19 cellular contexts compared by ENCODE assay signal in genomic region chr21:33954395-33954794, GRCh38. TPM values are rescaled to one million over a fixed set of nuclear protein-coding genes. Genes with fewer than 3 reads are reported as not detected.
DNase-seq lines count a peak whose midpoint lies in the region; ATAC-seq and TF ChIP-seq lines count a peak whose summit lies in the region.
"Had no signal": no experiment of that assay in that cellular context is flagged by ENCODE, and none has a peak within 500 bp of the region (broad histone marks: within the 10 kb centered on the region; RNA-seq: fewer than 3 reads in every experiment).

No MANE protein-coding gene starts in this region.

- H2AK5ac ChIP-seq in mesenchymal stem cell (ENCODE audit: low read length, severe bottlenecking), result peak overlapping the region; percentile 35

- TF ChIP-seq CTCF in activated CD8-positive, alpha-beta T cell treated with anti-CD3 and anti-CD28 coated beads for 36 hours (IDR thresholded peaks at IDR 0.05), result no peak
- TF ChIP-seq CTCF in Panc1 (IDR thresholded peaks at IDR 0.05), result no peak

- H4K91ac ChIP-seq in mesenchymal stem cell (ENCODE audit: low read length), result no peak overlapping the region

- no peak overlapping the region for H2BK15ac ChIP-seq in mesenchymal stem cell (ENCODE audit: low read depth, poor library complexity, severe bottlenecking)

- no peak overlapping the region for H2BK5ac ChIP-seq in mesenchymal stem cell (ENCODE audit: low read depth, low read length, poor library complexity, severe bottlenecking)

- H2BK12ac ChIP-seq in mesenchymal stem cell (ENCODE audit: low read length in 2 of 2), result no peak overlapping the region

- H3K36me3 Mint-ChIP-seq in activated CD8-positive, alpha-beta T cell treated with anti-CD3 and anti-CD28 coated beads, Interleukin-2, amount 10 ng/mL, durations not matched to agents 7 days and 5 days (ENCODE audit: low read depth), result peaks cover 70% of the 10 kb centered on the region
- peaks cover 40% of the 10 kb centered on the region for H3K36me3 Mint-ChIP-seq in activated CD8-positive, alpha-beta T cell treated with anti-CD3 and anti-CD28 coated beads for 36 hours (ENCODE audit: low read depth)
- H3K36me3 Mint-ChIP-seq in CD4-positive, CD25-positive, alpha-beta regulatory T cell, result peaks cover 28% of the 10 kb centered on the region

- CTCF ChIA-PET in activated CD8-positive, alpha-beta T cell treated with anti-CD3 and anti-CD28 coated beads, Interleukin-2, amount 10 ng/mL, durations not matched to agents 7 days and 5 days (lab: Charles Lee), result interaction anchor here (1.0 to 1.1 kb wide), 3 partner anchors 16 to 30 kb away, joined by 3 to 5 read pairs (median 4); no protein-coding TSS in a partner anchor
- CTCF ChIA-PET in activated CD8-positive, alpha-beta T cell treated with anti-CD3 and anti-CD28 coated beads for 36 hours (lab: Charles Lee), result interaction anchor here (1.0 to 1.7 kb wide), 2 partner anchors 12 to 30 kb away, joined by 4 to 8 read pairs; no protein-coding TSS in a partner anchor
- CTCF ChIA-PET in Panc1 (lab: Charles Lee), result no interaction called here

- H3K4me1 Mint-ChIP-seq in activated CD8-positive, alpha-beta T cell treated with anti-CD3 and anti-CD28 coated beads, Interleukin-2, amount 10 ng/mL, durations not matched to agents 7 days and 5 days (ENCODE audit: low read depth), result peaks cover 43% of the 10 kb centered on the region
- peaks cover 56% of the 10 kb centered on the region for H3K4me1 Mint-ChIP-seq in activated CD8-positive, alpha-beta T cell treated with anti-CD3 and anti-CD28 coated beads for 36 hours (ENCODE audit: low read depth)
- H3K4me1 Mint-ChIP-seq in CD4-positive, CD25-positive, alpha-beta regulatory T cell, result peaks cover 39 to 83% (median 41%) of the 10 kb centered on the region in 4 donors
- H3K4me1 Mint-ChIP-seq: H9 had no signal

- H3K79me1 ChIP-seq in mesenchymal stem cell (replicated peaks; ENCODE audit: low read length, poor library complexity, severe bottlenecking), result peaks cover 2% of the 10 kb centered on the region

- no peak overlapping the region for H3K14ac ChIP-seq in mesenchymal stem cell (ENCODE audit: low read length in 2 of 2)

- no peak overlapping the region for H2AFZ ChIP-seq in mesenchymal stem cell (ENCODE audit: low read depth, low read length)

- H3K9ac ChIP-seq in mesenchymal stem cell (ENCODE audit: low read length), result no peak overlapping the region
- H3K9ac ChIP-seq: BLaER1 had no signal

- no peak overlapping the region for H2BK120ac ChIP-seq in mesenchymal stem cell (ENCODE audit: low read depth, low read length)

- no peak for ATAC-seq in activated CD8-positive, alpha-beta T cell treated with anti-CD3 and anti-CD28 coated beads, Interleukin-2, amount 10 ng/mL, durations not matched to agents 7 days and 5 days
- ATAC-seq in activated CD8-positive, alpha-beta T cell treated with anti-CD3 and anti-CD28 coated beads for 36 hours, result no peak
- no peak for ATAC-seq in CD4-positive, CD25-positive, alpha-beta regulatory T cell (ENCODE audit: low read depth in 2 of 2)
- ATAC-seq in Panc1 (no peak), GM18520 (IDR thresholded peaks at IDR 0.05; ENCODE audit: unreplicated experiment) (no peak), HG03280 (IDR thresholded peaks at IDR 0.05; ENCODE audit: unreplicated experiment) (no peak)
- ATAC-seq in stimulated activated naive CD8-positive, alpha-beta T cell treated with anti-CD3 and anti-CD28 coated beads, Interleukin-15, Interleukin-2, amounts not matched to agents 100 U/mL and 50 U/mL, for 24 hours, result no peak
- ATAC-seq: CD8-positive, alpha-beta T cell; GM12878 had no signal

- DNase-seq in activated CD8-positive, alpha-beta T cell treated with anti-CD3 and anti-CD28 coated beads, Interleukin-2, amount 10 ng/mL, durations not matched to agents 7 days and 5 days, result peak; percentile 6
- no peak for DNase-seq in activated CD8-positive, alpha-beta T cell treated with anti-CD3 and anti-CD28 coated beads for 36 hours
- DNase-seq in CD4-positive, CD25-positive, alpha-beta regulatory T cell, result no peak
- DNase-seq in Panc1 (ENCODE audit: low read depth, low spot score) (no peak), mesenchymal stem cell (no peak)
- DNase-seq in stimulated activated naive CD8-positive, alpha-beta T cell treated with anti-CD3 and anti-CD28 coated beads, Interleukin-15, Interleukin-2, amounts not matched to agents 100 U/mL and 50 U/mL, for 24 hours, result no peak
- DNase-seq: 8988T; CD8-positive, alpha-beta T cell; COR-L47; DMS 273 treated with DMSO at 0.1 percent for 48 hours; DMS53; DND-41; EL; H9 had no signal

- peaks cover 66% of the 10 kb centered on the region for H3K4me1 ChIP-seq in CD4-positive, CD25-positive, alpha-beta regulatory T cell (ENCODE audit: control insufficient read depth, insufficient read depth, low read length, poor library complexity, severe bottlenecking)
- H3K4me1 ChIP-seq in Panc1 (ENCODE audit: control insufficient read depth, insufficient read depth, low read length) (no peaks in the 10 kb centered on the region), mesenchymal stem cell (ENCODE audit: control insufficient read depth, insufficient read depth, low read depth, low read length) (peaks cover 11% of the 10 kb centered on the region)

- no peak overlapping the region for H3K4me3 Mint-ChIP-seq in activated CD8-positive, alpha-beta T cell treated with anti-CD3 and anti-CD28 coated beads, Interleukin-2, amount 10 ng/mL, durations not matched to agents 7 days and 5 days
- H3K4me3 Mint-ChIP-seq in activated CD8-positive, alpha-beta T cell treated with anti-CD3 and anti-CD28 coated beads for 36 hours, result no peak overlapping the region
- no peak overlapping the region for H3K4me3 Mint-ChIP-seq in CD4-positive, CD25-positive, alpha-beta regulatory T cell
- H3K4me3 Mint-ChIP-seq: CD14-positive monocyte; CD8-positive, alpha-beta T cell; H9 had no signal

- no peak overlapping the region for H3K27ac Mint-ChIP-seq in activated CD8-positive, alpha-beta T cell treated with anti-CD3 and anti-CD28 coated beads, Interleukin-2, amount 10 ng/mL, durations not matched to agents 7 days and 5 days
- H3K27ac Mint-ChIP-seq in activated CD8-positive, alpha-beta T cell treated with anti-CD3 and anti-CD28 coated beads for 36 hours, result no peak overlapping the region
- H3K27ac Mint-ChIP-seq in CD4-positive, CD25-positive, alpha-beta regulatory T cell, result peak overlapping the region in 1 of 3 donors; percentile 38
- H3K27ac Mint-ChIP-seq: CD14-positive monocyte, H9 had no signal

- intact Hi-C loops in activated CD8-positive, alpha-beta T cell treated with anti-CD3 and anti-CD28 coated beads for 36 hours (cut with micrococcal nuclease), result no loop called here
- intact Hi-C loops in Panc1 (cut with micrococcal nuclease; ENCODE audit: unreplicated experiment), result no loop called here

- peaks cover 4 to 8% of the 10 kb centered on the region in 2 experiments for H3K9me3 ChIP-seq in CD4-positive, CD25-positive, alpha-beta regulatory T cell (ENCODE audit: control insufficient read depth in 2 of 2, low read length in 2 of 2)
- peaks cover 4% of the 10 kb centered on the region; the same call in 1 of the 2 replicates for H3K9me3 ChIP-seq in Panc1 (ENCODE audit: control insufficient read depth, insufficient read depth, low read depth, low read length)
- no peaks in the 10 kb centered on the region for H3K9me3 ChIP-seq in mesenchymal stem cell (ENCODE audit: control insufficient read depth, low read length)

- H3K9me3 Mint-ChIP-seq in activated CD8-positive, alpha-beta T cell treated with anti-CD3 and anti-CD28 coated beads, Interleukin-2, amount 10 ng/mL, durations not matched to agents 7 days and 5 days (ENCODE audit: insufficient read depth), result peaks cover 19% of the 10 kb centered on the region
- peaks cover 11% of the 10 kb centered on the region for H3K9me3 Mint-ChIP-seq in activated CD8-positive, alpha-beta T cell treated with anti-CD3 and anti-CD28 coated beads for 36 hours
- peaks cover 0 to 4% (median 2%) of the 10 kb centered on the region in 7 donors for H3K9me3 Mint-ChIP-seq in CD4-positive, CD25-positive, alpha-beta regulatory T cell

- POLR2A ChIA-PET in activated CD8-positive, alpha-beta T cell treated with anti-CD3 and anti-CD28 coated beads, Interleukin-2, amount 10 ng/mL, durations not matched to agents 7 days and 5 days (lab: Charles Lee), result no interaction called here
- POLR2A ChIA-PET in activated CD8-positive, alpha-beta T cell treated with anti-CD3 and anti-CD28 coated beads for 36 hours (lab: Charles Lee), result interaction anchor here (0.6 to 2.4 kb wide), 3 partner anchors 16 to 922 kb away, joined by 3 to 7 read pairs (median 3); no protein-coding TSS in a partner anchor
- POLR2A ChIA-PET in Panc1 (lab: Charles Lee), result no interaction called here

- no peak overlapping the region for H3K4ac ChIP-seq in mesenchymal stem cell (ENCODE audit: low read depth in 1 of 2, low read length in 2 of 2)

- H3K18ac ChIP-seq in mesenchymal stem cell (ENCODE audit: low read depth in 1 of 2, low read length in 2 of 2), result no peak overlapping the region

- H3K27ac ChIP-seq in CD4-positive, CD25-positive, alpha-beta regulatory T cell (ENCODE audit: insufficient read depth, low read length, poor library complexity, severe bottlenecking), result peak overlapping the region; percentile 100
- H3K27ac ChIP-seq in Panc1 (ENCODE audit: low read length), result peak overlapping the region; percentile 23; the same call in 1 of the 2 replicates
- H3K27ac ChIP-seq in mesenchymal stem cell (ENCODE audit: low read length, poor library complexity, severe bottlenecking), result no peak overlapping the region
- H3K27ac ChIP-seq: BLaER1 had no signal

- no TSS peak for BruUV-seq in Panc1 (replicated peaks; lab: Mats Ljungman, UMichigan)

- no peaks in the 10 kb centered on the region for H3K27me3 ChIP-seq in CD4-positive, CD25-positive, alpha-beta regulatory T cell (ENCODE audit: control insufficient read depth, insufficient read depth, low read length)
- H3K27me3 ChIP-seq in Panc1 (ENCODE audit: control insufficient read depth, insufficient read depth, low read length) (no peaks in the 10 kb centered on the region), mesenchymal stem cell (ENCODE audit: control insufficient read depth in 1 of 2, insufficient read depth in 1 of 2, low read length in 2 of 2) (no peaks in the 10 kb centered on the region)
- H3K27me3 ChIP-seq: BLaER1 had no signal

- H3K4me2 ChIP-seq in mesenchymal stem cell (ENCODE audit: low read length, poor library complexity, severe bottlenecking), result no peak overlapping the region
- H3K4me2 ChIP-seq: BLaER1 had no signal

- in situ Hi-C loops in Panc1 (cut with HindIII; ENCODE audit: low pct_unique_long_range_greater_than_20kb, low sequenced_read_pairs), result no loop called here

- H3K23ac ChIP-seq in mesenchymal stem cell (ENCODE audit: low read length in 2 of 2), result no peak overlapping the region

- WGBS in mesenchymal stem cell, result 100% methylated on average over 1 of the region's 2 CpGs

- no peaks in the 10 kb centered on the region for H3K27me3 Mint-ChIP-seq in activated CD8-positive, alpha-beta T cell treated with anti-CD3 and anti-CD28 coated beads, Interleukin-2, amount 10 ng/mL, durations not matched to agents 7 days and 5 days (ENCODE audit: low read depth)
- H3K27me3 Mint-ChIP-seq in activated CD8-positive, alpha-beta T cell treated with anti-CD3 and anti-CD28 coated beads for 36 hours, result no peaks in the 10 kb centered on the region
- H3K27me3 Mint-ChIP-seq in CD4-positive, CD25-positive, alpha-beta regulatory T cell, result no peaks in the 10 kb centered on the region

- H3K36me3 ChIP-seq in CD4-positive, CD25-positive, alpha-beta regulatory T cell (ENCODE audit: control insufficient read depth, insufficient read depth, low read length), result peaks cover 27% of the 10 kb centered on the region
- H3K36me3 ChIP-seq in Panc1 (ENCODE audit: control insufficient read depth, insufficient read depth, low read length), result no peaks in the 10 kb centered on the region
- H3K36me3 ChIP-seq in mesenchymal stem cell (ENCODE audit: control insufficient read depth in 1 of 2, insufficient read depth in 2 of 2, low read depth in 1 of 2, low read length in 2 of 2), result no peaks in the 10 kb centered on the region
- H3K36me3 ChIP-seq: BLaER1 had no signal

- no peak overlapping the region for H4K8ac ChIP-seq in mesenchymal stem cell (ENCODE audit: low read length)

- H3K4me3 ChIP-seq in CD4-positive, CD25-positive, alpha-beta regulatory T cell (ENCODE audit: low read depth, low read length), result peak overlapping the region; percentile 0
- H3K4me3 ChIP-seq in Panc1 (ENCODE audit: low read depth in 2 of 2, low read length in 2 of 2) (no peak overlapping the region), mesenchymal stem cell (ENCODE audit: insufficient read depth in 1 of 2, low read depth in 1 of 2, low read length in 2 of 2) (no peak overlapping the region)
- H3K4me3 ChIP-seq: BLaER1, GM12878 had no signal

RNA-seq across cellular contexts. Expression of gene ATP5PO, which starts 38.8 kb away (rescaled TPM):
- total RNA-seq in activated CD8-positive, alpha-beta T cell treated with anti-CD3 and anti-CD28 coated beads, Interleukin-2, amount 10 ng/mL, durations not matched to agents 7 days and 5 days, result 100 to 1,000 TPM; 229 to 231 TPM
- 100 to 1,000 TPM; 234 to 241 TPM for total RNA-seq in activated CD8-positive, alpha-beta T cell treated with anti-CD3 and anti-CD28 coated beads for 36 hours
- total RNA-seq in CD4-positive, CD25-positive, alpha-beta regulatory T cell, result 119 TPM
- 100 to 1,000 TPM; 389 to 458 (median 427) TPM for polyA plus RNA-seq in CD4-positive, CD25-positive, alpha-beta regulatory T cell
- 190 TPM for total RNA-seq in Panc1 (2021; ENCODE audit: unreplicated experiment)
- 219 TPM for polyA plus RNA-seq in Panc1 (2012; ENCODE audit: insufficient read length)
- 332 TPM for polyA plus RNA-seq in mesenchymal stem cell (2013, experiment 1 of 2)
- polyA plus RNA-seq in mesenchymal stem cell (2013, experiment 2 of 2), result 334 TPM
